ENCODE assay signal across 23 cellular contexts in the genomic region with DNA sequence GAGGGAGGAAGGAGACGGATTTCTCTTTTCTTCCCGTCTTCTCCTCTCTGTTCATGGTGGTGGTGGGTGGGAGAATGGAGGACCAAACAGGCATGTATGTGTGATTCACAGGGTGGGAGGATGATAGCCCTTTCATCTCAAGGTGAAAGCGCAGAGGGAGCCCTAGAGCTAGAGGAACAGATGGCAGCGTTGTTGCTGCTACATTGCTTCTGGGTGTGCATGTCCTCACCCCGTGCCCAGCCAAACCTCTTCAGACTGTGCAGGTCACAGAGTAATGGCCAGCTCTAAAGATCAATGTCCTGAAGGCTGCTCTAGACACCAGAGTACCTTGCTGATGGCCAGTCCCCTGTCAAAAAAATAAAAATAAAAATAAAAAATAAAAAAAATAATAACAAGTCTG.
DNase-seq lines count a peak whose midpoint lies in the region; ATAC-seq and TF ChIP-seq lines count a peak whose summit lies in the region.
"Had no signal": no experiment of that assay in that cellular context is flagged by ENCODE, and none has a peak within 500 bp of the region (broad histone marks: within the 10 kb centered on the region; RNA-seq: fewer than 3 reads in every experiment).

No MANE protein-coding gene starts in this region.

- H3K4me3 ChIP-seq in SJCRH30, result no peak overlapping the region
- H3K4me3 ChIP-seq in heart left ventricle, result no peak overlapping the region
- H3K4me3 ChIP-seq: breast epithelium, esophagus squamous epithelium, lower lobe of right lung, skin epidermis had no signal

- H3K36me3 ChIP-seq in SJCRH30 (no peaks in the 10 kb centered on the region), heart left ventricle (no peaks in the 10 kb centered on the region)
- H3K36me3 ChIP-seq: BE2C, breast epithelium, esophagus squamous epithelium, lower lobe of right lung had no signal

- TF ChIP-seq CTCF in heart left ventricle (IDR thresholded peaks at IDR 0.05), result peak in 2 of 12 donors; percentile 6 to 7
- TF ChIP-seq CTCF in osteocyte (IDR thresholded peaks at IDR 0.05), result no peak

- peaks cover 9% of the 10 kb centered on the region for H3K27me3 Mint-ChIP-seq in osteocyte (ENCODE audit: unreplicated experiment)

- H3K27ac ChIP-seq in SJCRH30 (no peak overlapping the region), heart left ventricle (peak overlapping the region in 9 of 12 donors; percentile 20 to 61 (median 31)), temporal lobe (ENCODE audit: low read depth, low read length) (peak overlapping the region; percentile 2)
- H3K27ac ChIP-seq: breast epithelium, esophagus squamous epithelium, lower lobe of right lung, skin epidermis had no signal

- H3K27me3 ChIP-seq in SJCRH30 (no peaks in the 10 kb centered on the region), heart left ventricle (no peaks in the 10 kb centered on the region)
- H3K27me3 ChIP-seq: BE2C, breast epithelium, esophagus squamous epithelium had no signal

- ATAC-seq in heart left ventricle, result peak; percentile 78 to 86 (median 84)
- ATAC-seq: T-cell had no signal

- H3K4me1 Mint-ChIP-seq in osteocyte (ENCODE audit: unreplicated experiment), result no peaks in the 10 kb centered on the region
- H3K4me1 Mint-ChIP-seq: T-cell had no signal

- DNase-seq in NCI-H1092 (lab: John Stamatoyannopoulos, UW) (peak; percentile 6), NCI-H1092 treated with DMSO at 0.1 percent for 48 hours (lab: John Stamatoyannopoulos, UW) (no peak), SJCRH30 (peak; percentile 4 to 35), heart left ventricle (peak in 3 of 5 donors; percentile 23 to 56 (median 45)), amniotic stem cell (lab: John Stamatoyannopoulos, UW) (no peak), osteocyte (ENCODE audit: extremely low spot score, unreplicated experiment) (no peak), GM19238 (ENCODE audit: insufficient read length, low spot score) (no peak)
- DNase-seq: 8988T; activated CD4-positive, alpha-beta T cell treated with anti-CD3 and anti-CD28 coated beads, Interleukin-2, amount 50 U/mL, for 4 hours; activated T-cell treated with anti-CD3 and anti-CD28 coated beads for 4 hours; BE2C; effector CD4-positive, alpha-beta T cell; esophagus squamous epithelium; GDM1; KG1; lower lobe of right lung; NCI-H2107; stimulated activated CD4-positive, alpha-beta T cell treated with anti-CD3 and anti-CD28 coated beads, Interleukin-4, amount 100 ng/mL, for 24 hours; T-cell had no signal

- H3K9me3 ChIP-seq in SJCRH30 (replicated peaks) (no peaks in the 10 kb centered on the region), heart left ventricle (no peaks in the 10 kb centered on the region)
- H3K9me3 ChIP-seq: BE2C, breast epithelium, esophagus squamous epithelium, lower lobe of right lung had no signal

- H3K9me3 Mint-ChIP-seq in osteocyte (ENCODE audit: unreplicated experiment), result no peaks in the 10 kb centered on the region
- H3K9me3 Mint-ChIP-seq: T-cell had no signal

- no peaks in the 10 kb centered on the region for H3K36me3 Mint-ChIP-seq in osteocyte (ENCODE audit: unreplicated experiment)
- H3K36me3 Mint-ChIP-seq: activated naive CD8-positive, alpha-beta T cell; T-cell had no signal

- 38 to 62% (median 41%) methylated on average over 5 of the region's 5 CpGs for WGBS in heart left ventricle, 4 donors

- 0 out of 2 replicates have a peak, but pooled peaks cover 3% of the 10 kb centered on the region for H3K4me1 ChIP-seq in SJCRH30
- H3K4me1 ChIP-seq in heart left ventricle, result peaks cover 0 to 46% (median 19%) of the 10 kb centered on the region in 12 donors
- H3K4me1 ChIP-seq: BE2C, breast epithelium, esophagus squamous epithelium, lower lobe of right lung had no signal

- TF ChIP-seq POLR2A in heart left ventricle (IDR thresholded peaks at IDR 0.05), result no peak

- intact Hi-C loops in heart left ventricle (cut with DNase I), result loop anchor here in 5 of 10 donors (5.0 to 10.0 kb wide), 3 partner anchors 88 to 112 kb away; no protein-coding TSS in a partner anchor

- H3K4me3 Mint-ChIP-seq in osteocyte (ENCODE audit: unreplicated experiment), result no peak overlapping the region
- H3K4me3 Mint-ChIP-seq: activated naive CD8-positive, alpha-beta T cell; T-cell had no signal

- H3K27ac Mint-ChIP-seq in osteocyte (ENCODE audit: unreplicated experiment), result no peak overlapping the region
- H3K27ac Mint-ChIP-seq: activated naive CD8-positive, alpha-beta T cell; T-cell had no signal

Comparison
In these comparisons a context has a peak if more than half of its experiments do, and no peak if none do; other contexts are left out.
1. DNase-seq: peak in NCI-H1092 (single experiment), SJCRH30 (2 of 2) and heart left ventricle (3 of 5); none in NCI-H1092 treated with DMSO at 0.1 percent for 48 hours (single experiment), amniotic stem cell (single experiment), osteocyte (single experiment) and GM19238 (single experiment).